Comparison of ENCODE assay signal across 21 cellular contexts in the genomic region with DNA sequence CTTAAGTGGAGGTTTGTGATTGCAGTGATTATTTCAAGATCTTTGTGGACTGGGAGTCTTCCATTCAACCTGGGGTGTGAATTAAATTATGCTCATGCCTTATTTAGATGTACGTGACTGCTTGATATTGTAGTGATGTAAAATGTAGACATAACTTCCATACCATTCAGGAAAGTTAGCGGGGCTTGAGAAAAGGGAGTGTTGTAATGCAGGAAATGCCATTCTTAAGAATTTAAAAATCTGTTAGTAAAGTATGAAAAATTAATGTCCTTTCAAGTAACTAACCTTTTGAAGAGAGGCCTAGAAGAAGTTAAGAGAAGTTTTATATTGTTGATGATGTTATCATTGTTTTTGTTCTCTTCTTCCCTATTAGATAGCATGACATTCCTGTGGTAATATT.
DNase-seq lines count a peak whose midpoint lies in the region; ATAC-seq and TF ChIP-seq lines count a peak whose summit lies in the region.
"Had no signal": no experiment of that assay in that cellular context is flagged by ENCODE, and none has a peak within 500 bp of the region (broad histone marks: within the 10 kb centered on the region; RNA-seq: fewer than 3 reads in every experiment).

No MANE protein-coding gene starts in this region.

- no peak overlapping the region for H3K23ac ChIP-seq in mesenchymal stem cell (ENCODE audit: low read length in 2 of 2)

- H3K4me1 Mint-ChIP-seq in T-cell = no peaks in the 10 kb centered on the region
- H3K4me1 Mint-ChIP-seq: CD4-positive, alpha-beta memory T cell; GM23338; H9 had no signal

- no peaks in the 10 kb centered on the region for H3K79me1 ChIP-seq in mesenchymal stem cell (replicated peaks; ENCODE audit: low read length, poor library complexity, severe bottlenecking)

- TF ChIP-seq CTCF in 22Rv1 (IDR thresholded peaks at IDR 0.05) = no peak
- TF ChIP-seq CTCF in fibroblast of pulmonary artery (IDR thresholded peaks at IDR 0.05; ENCODE audit: low read length, missing control alignments) = no peak

- no peak overlapping the region for H3K27ac Mint-ChIP-seq in T-cell
- H3K27ac Mint-ChIP-seq: CD4-positive, alpha-beta memory T cell; GM23338; H9 had no signal

- no peaks in the 10 kb centered on the region for H3K27me3 Mint-ChIP-seq in T-cell

- H4K91ac ChIP-seq in mesenchymal stem cell (ENCODE audit: low read length) = no peak overlapping the region

- H3K27ac ChIP-seq in 22Rv1 (peak overlapping the region; percentile 94), mesenchymal stem cell (ENCODE audit: low read length, poor library complexity, severe bottlenecking) (no peak overlapping the region)
- H3K27ac ChIP-seq: BLaER1 treated with 17β-estradiol and CSF1 and Interleukin-3, amounts not matched to agents 10 nM and 100 nM had no signal

- WGBS in mesenchymal stem cell = 70% methylated on average over 2 of the region's 2 CpGs

- no peak overlapping the region for H3K18ac ChIP-seq in mesenchymal stem cell (ENCODE audit: low read depth in 1 of 2, low read length in 2 of 2)

- DNase-seq in HS-27A (ENCODE audit: low read depth) = peak; percentile 76
- DNase-seq in amniotic epithelial cell (ENCODE audit: low read depth) = peak; percentile 76
- DNase-seq in fibroblast of pulmonary artery (ENCODE audit: low read depth) = peak; percentile 64
- no peak for DNase-seq in KG1 (lab: John Stamatoyannopoulos, UW)
- DNase-seq in T-cell = no peak
- no peak for DNase-seq in mesenchymal stem cell
- DNase-seq in NCI-H1436 (lab: John Stamatoyannopoulos, UW) = no peak
- DNase-seq: AML-193; CD4-positive, alpha-beta memory T cell; COR-L47; H9; KBM-7; MG63; NCI-H1105 treated with DMSO at 0.1 percent for 48 hours; NCI-H2029; NCI-H526 treated with DMSO at 0.1 percent for 48 hours; RPMI8226; SHP77 had no signal

- no peak for ATAC-seq in T-cell (replicated peaks in 1 of 4)
- ATAC-seq: GM23338 had no signal

- H3K14ac ChIP-seq in mesenchymal stem cell (ENCODE audit: low read length in 2 of 2) = no peak overlapping the region

- POLR2A ChIA-PET in T-cell (lab: Charles Lee) = no interaction called here

- H3K4me2 ChIP-seq in mesenchymal stem cell (ENCODE audit: low read length, poor library complexity, severe bottlenecking) = no peak overlapping the region
- H3K4me2 ChIP-seq: BLaER1 treated with 17β-estradiol and CSF1 and Interleukin-3, amounts not matched to agents 10 nM and 100 nM; GM23338 had no signal

- H3K36me3 Mint-ChIP-seq in T-cell = no peaks in the 10 kb centered on the region
- H3K36me3 Mint-ChIP-seq: CD4-positive, alpha-beta memory T cell had no signal

- no peak overlapping the region for H3K9ac ChIP-seq in mesenchymal stem cell (ENCODE audit: low read length)
- H3K9ac ChIP-seq: BLaER1 treated with 17β-estradiol and CSF1 and Interleukin-3, amounts not matched to agents 10 nM and 100 nM had no signal

- CTCF ChIA-PET in T-cell (lab: Charles Lee) = no interaction called here

- H3K4me3 ChIP-seq in fibroblast of pulmonary artery (replicated peaks; ENCODE audit: low read depth, low read length) (no peak overlapping the region), mesenchymal stem cell (ENCODE audit: insufficient read depth in 1 of 2, low read depth in 1 of 2, low read length in 2 of 2) (no peak overlapping the region)
- H3K4me3 ChIP-seq: BLaER1 treated with 17β-estradiol and CSF1 and Interleukin-3, amounts not matched to agents 10 nM and 100 nM; GM23338; MG63 had no signal

- H3K4me3 Mint-ChIP-seq in T-cell = no peak overlapping the region
- H3K4me3 Mint-ChIP-seq: CD4-positive, alpha-beta memory T cell; GM23338; H9 had no signal

- no peak overlapping the region for H2BK120ac ChIP-seq in mesenchymal stem cell (ENCODE audit: low read depth, low read length)

- H4K8ac ChIP-seq in mesenchymal stem cell (ENCODE audit: low read length) = no peak overlapping the region

- no peaks in the 10 kb centered on the region for H3K4me1 ChIP-seq in mesenchymal stem cell (ENCODE audit: control insufficient read depth, insufficient read depth, low read depth, low read length)
- H3K4me1 ChIP-seq: BLaER1 treated with 17β-estradiol and CSF1 and Interleukin-3, amounts not matched to agents 10 nM and 100 nM had no signal

- H3K27me3 ChIP-seq in mesenchymal stem cell (ENCODE audit: control insufficient read depth in 1 of 2, insufficient read depth in 1 of 2, low read length in 2 of 2) = no peaks in the 10 kb centered on the region
- H3K27me3 ChIP-seq: BLaER1 treated with 17β-estradiol and CSF1 and Interleukin-3, amounts not matched to agents 10 nM and 100 nM; MG63 had no signal

- H3K9me3 Mint-ChIP-seq in T-cell = peaks cover 0 to 5% (median 0%) of the 10 kb centered on the region in 3 donors
- H3K9me3 Mint-ChIP-seq: H9 had no signal

- H3K4ac ChIP-seq in mesenchymal stem cell (ENCODE audit: low read depth in 1 of 2, low read length in 2 of 2) = no peak overlapping the region

- no peak overlapping the region for H2AK5ac ChIP-seq in mesenchymal stem cell (ENCODE audit: low read length, severe bottlenecking)

- no peak overlapping the region for H2BK12ac ChIP-seq in mesenchymal stem cell (ENCODE audit: low read length in 2 of 2)

- H2AFZ ChIP-seq in mesenchymal stem cell (ENCODE audit: low read depth, low read length) = no peak overlapping the region
- H2AFZ ChIP-seq: GM23338 had no signal

- H2BK15ac ChIP-seq in mesenchymal stem cell (ENCODE audit: low read depth, poor library complexity, severe bottlenecking) = no peak overlapping the region

- no peak overlapping the region for H2BK5ac ChIP-seq in mesenchymal stem cell (ENCODE audit: low read depth, low read length, poor library complexity, severe bottlenecking)

- no peaks in the 10 kb centered on the region for H3K36me3 ChIP-seq in mesenchymal stem cell (ENCODE audit: control insufficient read depth in 1 of 2, insufficient read depth in 2 of 2, low read depth in 1 of 2, low read length in 2 of 2)
- H3K36me3 ChIP-seq: BLaER1 treated with 17β-estradiol and CSF1 and Interleukin-3, amounts not matched to agents 10 nM and 100 nM; MG63 had no signal

- no peaks in the 10 kb centered on the region for H3K9me3 ChIP-seq in mesenchymal stem cell (ENCODE audit: control insufficient read depth, low read length)
- H3K9me3 ChIP-seq: MG63 had no signal

Comparison
In these comparisons a context has a peak if more than half of its experiments do, and no peak if none do; other contexts are left out.
1. DNase-seq: peak in HS-27A (single experiment), amniotic epithelial cell (single experiment) and fibroblast of pulmonary artery (single experiment); none in KG1 (single experiment), T-cell (0 of 34), mesenchymal stem cell (single experiment) and NCI-H1436 (single experiment).